ENCODE assay signal across 11 cellular contexts in the genomic region with DNA sequence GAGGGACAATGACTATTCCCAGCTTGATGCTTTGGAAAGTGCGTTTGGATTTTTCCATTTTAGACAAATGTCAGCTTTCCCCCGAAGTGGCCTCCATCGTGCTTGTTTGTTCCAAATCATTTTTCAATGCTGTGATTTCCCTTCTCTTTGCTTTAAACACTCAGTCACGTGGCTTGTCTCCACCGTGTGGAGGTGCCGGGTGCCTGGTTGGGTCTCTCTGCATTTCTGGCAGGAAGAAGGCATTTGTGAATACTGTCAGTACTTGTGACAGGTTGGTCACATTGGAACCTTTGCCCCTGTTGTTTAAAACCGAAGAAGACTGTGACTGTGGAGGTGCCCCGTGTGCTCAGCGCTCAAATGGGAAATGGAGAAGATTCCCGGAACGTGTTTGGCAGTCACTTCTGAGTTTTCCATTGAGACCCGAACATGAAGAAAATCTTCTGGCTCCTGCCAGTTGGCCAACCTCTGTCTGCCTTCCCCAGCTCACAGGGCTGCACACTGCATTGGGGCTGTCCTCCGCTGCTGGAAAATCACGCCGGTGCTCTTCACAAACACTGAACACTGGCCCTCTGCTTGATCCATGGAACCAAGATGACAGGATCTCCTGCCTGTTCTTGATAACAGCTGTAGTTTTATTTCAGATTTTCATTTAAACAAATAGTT.
A peak's percentile ranks its signal among the peaks of the same experiment; 100 is the strongest.
DNase-seq lines count a peak whose midpoint lies in the region; ATAC-seq and TF ChIP-seq lines count a peak whose summit lies in the region.
"Had no signal": no experiment of that assay in that cellular context is flagged by ENCODE, and none has a peak within 500 bp of the region (broad histone marks: within the 10 kb centered on the region; RNA-seq: fewer than 3 reads in every experiment).

No MANE protein-coding gene starts in this region.

- H3K4me3 Mint-ChIP-seq in activated CD8-positive, alpha-beta T cell treated with anti-CD3 and anti-CD28 coated beads for 36 hours = no peak overlapping the region
- H3K4me3 Mint-ChIP-seq: mesothelial cell of epicardium had no signal

- H3K27me3 ChIP-seq in DND-41 (ENCODE audit: insufficient read depth, low read length, poor library complexity) = no peaks in the 10 kb centered on the region
- no peaks in the 10 kb centered on the region for H3K27me3 ChIP-seq in rectal smooth muscle tissue (ENCODE audit: control insufficient read depth, insufficient read depth, low read length)
- H3K27me3 ChIP-seq: testis had no signal

- peaks cover 8% of the 10 kb centered on the region for H3K36me3 Mint-ChIP-seq in activated CD8-positive, alpha-beta T cell treated with anti-CD3 and anti-CD28 coated beads for 36 hours (ENCODE audit: low read depth)

- H2AFZ ChIP-seq in DND-41 (ENCODE audit: low read depth, low read length) = no peak overlapping the region

- TF ChIP-seq CTCF in DND-41 (IDR thresholded peaks at IDR 0.05; ENCODE audit: borderline replicate concordance, extremely low read depth, low read length, poor library complexity, severe bottlenecking) (no peak), RWPE1 (conservative IDR thresholded peaks at IDR 0.05; ENCODE audit: low read depth) (no peak)
- TF ChIP-seq CTCF in activated CD8-positive, alpha-beta T cell treated with anti-CD3 and anti-CD28 coated beads for 36 hours (IDR thresholded peaks at IDR 0.05) = no peak

- H3K9ac ChIP-seq in DND-41 (ENCODE audit: low read depth, low read length) (no peak overlapping the region), rectal smooth muscle tissue (ENCODE audit: low read length) (no peak overlapping the region)

- H3K27ac ChIP-seq in DND-41 (ENCODE audit: low read length) (peak overlapping the region; percentile 49), rectal smooth muscle tissue (ENCODE audit: low read depth, low read length) (peak overlapping the region; percentile 28), RWPE1 (no peak overlapping the region)
- H3K27ac ChIP-seq: testis had no signal

- no peaks in the 10 kb centered on the region for H3K9me3 ChIP-seq in DND-41 (ENCODE audit: insufficient read depth, low read length, severe bottlenecking)
- H3K9me3 ChIP-seq: testis had no signal

- H3K4me1 Mint-ChIP-seq in activated CD8-positive, alpha-beta T cell treated with anti-CD3 and anti-CD28 coated beads for 36 hours (ENCODE audit: low read depth) = peaks cover 64% of the 10 kb centered on the region

- ATAC-seq in DND-41 (ENCODE audit: insufficient read depth, low read depth) (no peak), Right ventricle myocardium superior (ENCODE audit: poor library complexity) (peak; percentile 59)
- ATAC-seq in activated CD8-positive, alpha-beta T cell treated with anti-CD3 and anti-CD28 coated beads for 36 hours = no peak
- ATAC-seq: HepG2 had no signal

- intact Hi-C loops in activated CD8-positive, alpha-beta T cell treated with anti-CD3 and anti-CD28 coated beads for 36 hours (cut with micrococcal nuclease) = no loop called here
- intact Hi-C loops in Right ventricle myocardium superior (cut with DNase I) = no loop called here

- no peak overlapping the region for H3K27ac Mint-ChIP-seq in activated CD8-positive, alpha-beta T cell treated with anti-CD3 and anti-CD28 coated beads for 36 hours
- H3K27ac Mint-ChIP-seq: mesothelial cell of epicardium had no signal

- H3K27me3 Mint-ChIP-seq in activated CD8-positive, alpha-beta T cell treated with anti-CD3 and anti-CD28 coated beads for 36 hours = no peaks in the 10 kb centered on the region

- H3K4me3 ChIP-seq in DND-41 (ENCODE audit: low read depth in 1 of 2, low read length in 2 of 2) = no peak overlapping the region
- peak overlapping the region; percentile 19 for H3K4me3 ChIP-seq in rectal smooth muscle tissue (ENCODE audit: low read length)
- H3K4me3 ChIP-seq: testis had no signal

- POLR2A ChIA-PET in activated CD8-positive, alpha-beta T cell treated with anti-CD3 and anti-CD28 coated beads for 36 hours (lab: Charles Lee) = interaction anchor here (1.2 kb wide), 1 partner anchor 74 kb away, joined by 4 read pairs; no protein-coding TSS in a partner anchor
- POLR2A ChIA-PET in RWPE1 (lab: Yijun Ruan, JAX; ENCODE audit: low non-redundant PET) = no interaction called here

- peaks cover 3% of the 10 kb centered on the region; the same call in 1 of the 2 replicates for H3K4me1 ChIP-seq in DND-41 (ENCODE audit: insufficient read depth, low read length)
- H3K4me1 ChIP-seq in rectal smooth muscle tissue (ENCODE audit: control insufficient read depth, insufficient read depth, low read length) = no peaks in the 10 kb centered on the region

- H3K79me2 ChIP-seq in DND-41 (ENCODE audit: insufficient read depth, low read length) = no peaks in the 10 kb centered on the region

- H3K4me2 ChIP-seq in DND-41 (ENCODE audit: insufficient read depth, low read length) = no peak overlapping the region

- H3K36me3 ChIP-seq in DND-41 (ENCODE audit: insufficient read depth, low read length) = peaks cover 21% of the 10 kb centered on the region
- no peaks in the 10 kb centered on the region for H3K36me3 ChIP-seq in rectal smooth muscle tissue (ENCODE audit: control insufficient read depth, insufficient read depth, low read length)

- no peak for DNase-seq in DND-41
- DNase-seq in activated CD8-positive, alpha-beta T cell treated with anti-CD3 and anti-CD28 coated beads for 36 hours = peak; percentile 34
- DNase-seq in Right ventricle myocardium superior = peak; percentile 66
- DNase-seq in A172 (ENCODE audit: low spot score) = no peak
- DNase-seq in DMS53 treated with DMSO at 0.1 percent for 48 hours (lab: John Stamatoyannopoulos, UW; ENCODE audit: unreplicated experiment) = no peak
- DNase-seq in germinal center (ENCODE audit: low spot score) = no peak
- DNase-seq in RWPE1 (ENCODE audit: low spot score) = no peak
- DNase-seq: testis had no signal

- no peaks in the 10 kb centered on the region for H4K20me1 ChIP-seq in DND-41 (ENCODE audit: insufficient read depth, low read length)

- CTCF ChIA-PET in activated CD8-positive, alpha-beta T cell treated with anti-CD3 and anti-CD28 coated beads for 36 hours (lab: Charles Lee) = interaction anchor here (1.3 to 2.3 kb wide), 4 partner anchors 43 to 197 kb away, joined by 3 to 7 read pairs (median 4); no protein-coding TSS in a partner anchor
- CTCF ChIA-PET in RWPE1 (lab: Yijun Ruan, JAX) = no interaction called here

- peaks cover 3% of the 10 kb centered on the region for H3K9me3 Mint-ChIP-seq in activated CD8-positive, alpha-beta T cell treated with anti-CD3 and anti-CD28 coated beads for 36 hours
- H3K9me3 Mint-ChIP-seq: mesothelial cell of epicardium had no signal

Comparison
In these comparisons a context has a peak if more than half of its experiments do, and no peak if none do; other contexts are left out.
1. DNase-seq: peak in activated CD8-positive, alpha-beta T cell treated with anti-CD3 and anti-CD28 coated beads for 36 hours (single experiment) and Right ventricle myocardium superior (single experiment); none in DND-41 (single experiment), A172 (single experiment), DMS53 treated with DMSO at 0.1 percent for 48 hours (single experiment), germinal center (single experiment) and RWPE1 (single experiment).